ENCODE assay signal across 16 cellular contexts in genomic region chr20:64045346-64046011, GRCh38. TPM values are rescaled to one million over a fixed set of nuclear protein-coding genes. Genes with fewer than 3 reads are reported as not detected.
DNase-seq lines count a peak whose midpoint lies in the region; ATAC-seq and TF ChIP-seq lines count a peak whose summit lies in the region.
"Had no signal": no experiment of that assay in that cellular context is flagged by ENCODE, and none has a peak within 500 bp of the region (broad histone marks: within the 10 kb centered on the region; RNA-seq: fewer than 3 reads in every experiment).

No MANE protein-coding gene starts in this region.

- POLR2A ChIA-PET in PC-9 (lab: Charles Lee; ENCODE audit: unreplicated experiment) (no interaction called here), Caco-2 (lab: Charles Lee) (no interaction called here)

- intact Hi-C loops in PC-9 (cut with micrococcal nuclease; ENCODE audit: unreplicated experiment), result no loop called here
- intact Hi-C loops in left cardiac atrium (cut with DNase I), result no loop called here
- intact Hi-C loops in Caco-2 (cut with micrococcal nuclease; ENCODE audit: unreplicated experiment), result no loop called here

- peak in 1 of 2 donors; percentile 26 for ATAC-seq in left cardiac atrium
- ATAC-seq in omental fat pad (ENCODE audit: low FRiP score), result no peak
- ATAC-seq: WTC11 had no signal

- no peak overlapping the region for H3K27ac Mint-ChIP-seq in Caco-2 (ENCODE audit: unreplicated experiment)
- H3K27ac Mint-ChIP-seq: dendritic cell treated with granulocyte-macrophage colony-stimulating factor and Interleukin-4, amounts not matched to agents 40 ng/mL and 50 ng/mL, for 4 days; WTC11 had no signal

- CTCF ChIA-PET in PC-9 (lab: Charles Lee), result interaction anchor here (0.6 kb wide), 1 partner anchor 24 kb away, joined by 3 read pairs; no protein-coding TSS in a partner anchor
- CTCF ChIA-PET in Caco-2 (lab: Charles Lee), result no interaction called here

- H2AFZ ChIP-seq in PC-9, result no peak overlapping the region

- H3K36me3 ChIP-seq in PC-9 (ENCODE audit: low read depth) (no peaks in the 10 kb centered on the region), Caco-2 (ENCODE audit: control insufficient read depth, insufficient read depth, low read length) (no peaks in the 10 kb centered on the region)

- no peaks in the 10 kb centered on the region for H4K20me1 ChIP-seq in PC-9 (ENCODE audit: insufficient read depth)

- H3K4me2 ChIP-seq in PC-9, result peak overlapping the region; percentile 43

- peak overlapping the region; percentile 72 for H3K27ac ChIP-seq in 22Rv1
- H3K27ac ChIP-seq in PC-9, result no peak overlapping the region

- no peaks in the 10 kb centered on the region for H3K9me3 Mint-ChIP-seq in Caco-2 (ENCODE audit: unreplicated experiment)
- H3K9me3 Mint-ChIP-seq: dendritic cell treated with granulocyte-macrophage colony-stimulating factor and Interleukin-4, amounts not matched to agents 40 ng/mL and 50 ng/mL, for 4 days; WTC11 had no signal

- DNase-seq in PC-9 (no peak), left cardiac atrium (peak; percentile 67), NCI-H2227 treated with DMSO at 0.1 percent for 48 hours (lab: John Stamatoyannopoulos, UW) (no peak), omental fat pad (ENCODE audit: low spot score) (no peak), Caco-2 (no peak)
- DNase-seq: activated T-cell treated with anti-CD3 and anti-CD28 coated beads, Interleukin-2, amount 50 U/mL, for 1 hour; anterior cingulate cortex; NCI-H2081 treated with DMSO at 0.1 percent for 48 hours; SK-N-SH; stimulated activated CD4-positive, alpha-beta T cell treated with anti-CD3 and anti-CD28 coated beads, Interleukin-4, amount 100 ng/mL, for 4 hours; stimulated activated naive CD4-positive, alpha-beta T cell had no signal

- H3K9me3 ChIP-seq in PC-9 (ENCODE audit: insufficient read depth, low read depth) (no peaks in the 10 kb centered on the region), Caco-2 (no peaks in the 10 kb centered on the region)
- H3K9me3 ChIP-seq: SK-N-SH had no signal

- H3K4me1 ChIP-seq in PC-9 (replicated peaks; ENCODE audit: insufficient read depth) (peaks cover 17% of the 10 kb centered on the region), Caco-2 (peaks cover 3% of the 10 kb centered on the region)

- H3K27me3 Mint-ChIP-seq in Caco-2 (ENCODE audit: insufficient read depth, unreplicated experiment), result peaks cover 21% of the 10 kb centered on the region

- no peaks in the 10 kb centered on the region for H3K79me2 ChIP-seq in PC-9 (ENCODE audit: low read depth)

- H3K4me3 Mint-ChIP-seq in Caco-2 (ENCODE audit: unreplicated experiment), result no peak overlapping the region
- H3K4me3 Mint-ChIP-seq: dendritic cell treated with granulocyte-macrophage colony-stimulating factor and Interleukin-4, amounts not matched to agents 40 ng/mL and 50 ng/mL, for 4 days; WTC11 had no signal

- H3K27me3 ChIP-seq in PC-9 (ENCODE audit: insufficient read depth, low read depth), result peaks cover 27% of the 10 kb centered on the region
- peaks cover 1% of the 10 kb centered on the region; the same call in 1 of the 2 replicates for H3K27me3 ChIP-seq in Caco-2 (replicated peaks; ENCODE audit: control insufficient read depth, insufficient read depth, low read length)

- no peaks in the 10 kb centered on the region for H3K4me1 Mint-ChIP-seq in Caco-2 (ENCODE audit: low read depth, unreplicated experiment)

- H3F3A ChIP-seq in PC-9 (ENCODE audit: insufficient read depth, low read depth), result peaks cover 18% of the 10 kb centered on the region

- no peak for TF ChIP-seq CTCF in 22Rv1 (IDR thresholded peaks at IDR 0.05)
- no peak for TF ChIP-seq CTCF in PC-9 (conservative IDR thresholded peaks at IDR 0.05)
- no peak for TF ChIP-seq CTCF in omental fat pad (IDR thresholded peaks at IDR 0.05)
- TF ChIP-seq CTCF in Caco-2 (IDR thresholded peaks at IDR 0.05; ENCODE audit: insufficient read depth in 1 of 2, low read depth in 1 of 2, low read length in 1 of 2, severe bottlenecking in 1 of 2, unreplicated experiment in 1 of 2), result no peak

- BruUV-seq in PC-9 (replicated peaks; lab: Mats Ljungman, UMichigan), result no TSS peak
- BruUV-seq in Caco-2 (replicated peaks; lab: Mats Ljungman, UMichigan), result no TSS peak

- no peaks in the 10 kb centered on the region for H3K36me3 Mint-ChIP-seq in Caco-2 (ENCODE audit: insufficient read depth, unreplicated experiment)
- H3K36me3 Mint-ChIP-seq: WTC11 had no signal

- H3K9me2 ChIP-seq in PC-9 (ENCODE audit: insufficient read depth), result no peaks in the 10 kb centered on the region
- H3K9me2 ChIP-seq: SK-N-SH had no signal

- H3K4me3 ChIP-seq in PC-9 (no peak overlapping the region), Caco-2 (ENCODE audit: low read depth, low read length) (no peak overlapping the region)

RNA-seq across cellular contexts. Expression of gene SOX18, which starts 4.0 kb away (rescaled TPM):
- total RNA-seq in PC-9 (2021), result 0.83 TPM in 1 of 2 replicates, not detected in the other
- 10 to 100 TPM; 39.4 to 83.4 TPM for total RNA-seq in left cardiac atrium
- 10 to 100 TPM in 1 of 4 donors, 1 to 10 TPM in 3; 2.9 to 16.7 (median 7.7) TPM for total RNA-seq in omental fat pad
- total RNA-seq in Caco-2 (2022), result 0.44 and 0.84 TPM in 2 replicates
- total RNA-seq: fibroblast of villous mesenchyme, LHCN-M2 had no signal

RNA-seq across cellular contexts. Expression of gene C20orf204, which starts 9.5 kb away (rescaled TPM):
- total RNA-seq in PC-9 (2021) (3.8 and 6.4 TPM in 2 replicates), left cardiac atrium (1 to 10 TPM in 1 of 2 donors, under 1 TPM in 1; 0.29 to 1.0 TPM), omental fat pad (1 to 10 TPM in 1 of 4 donors, under 1 TPM in 3; 0.37 to 6.5 (median 0.68) TPM), Caco-2 (2022) (3.2 and 3.3 TPM in 2 replicates)

RNA-seq across cellular contexts. Expression of gene TCEA2, which starts 17.5 kb away (rescaled TPM):
- total RNA-seq in PC-9 (2021) (100 and 156 TPM in 2 replicates), left cardiac atrium (10 to 100 TPM; 44.7 to 46.4 TPM), omental fat pad (10 to 100 TPM; 20.5 to 34.8 (median 23.4) TPM), Caco-2 (2022) (39.9 and 48.3 TPM in 2 replicates)

RNA-seq across cellular contexts. Expression of gene RGS19, which starts 33.8 kb away (rescaled TPM):
- total RNA-seq in PC-9 (2021) (33.3 and 39.2 TPM in 2 replicates), left cardiac atrium (1 to 10 TPM; 9.7 to 10.0 TPM), omental fat pad (10 to 100 TPM; 14.0 to 45.1 (median 29.3) TPM), Caco-2 (2022) (29.3 and 34.3 TPM in 2 replicates)

RNA-seq across cellular contexts. Expression of gene OPRL1, which starts 34.4 kb away (rescaled TPM):
- 1.5 and 2.7 TPM in 2 replicates for total RNA-seq in PC-9 (2021)
- under 1 TPM; 0.71 to 0.97 TPM for total RNA-seq in left cardiac atrium
- 1 to 10 TPM in 3 of 4 donors, under 1 TPM in 1; 0.96 to 4.4 (median 1.4) TPM for total RNA-seq in omental fat pad
- total RNA-seq in Caco-2 (2022), result 0.51 and 0.59 TPM in 2 replicates
